ENCODE assay signal across 8 cellular contexts in genomic region chr10:28532509-28533314, GRCh38. TPM values are rescaled to one million over a fixed set of nuclear protein-coding genes. Genes with fewer than 3 reads are reported as not detected.
A peak's percentile ranks its signal among the peaks of the same experiment; 100 is the strongest.
DNase-seq lines count a peak whose midpoint lies in the region; ATAC-seq, FAIRE-seq and TF ChIP-seq lines count a peak whose summit lies in the region.

WAC (plus strand) TSS chr10:28533118; CDS start chr10:28533580, 462 bp downstream.

- ATAC-seq in HG02884 (IDR thresholded peaks at IDR 0.05; ENCODE audit: unreplicated experiment) (peak; percentile 75), left ventricle myocardium superior (peak; percentile 96), psoas muscle (peak; percentile 95 to 96 (median 96))

- H3K4me1 ChIP-seq in psoas muscle = peaks cover 19% of the 10 kb centered on the region

- WGBS in psoas muscle, 3 donors = 0% methylated on average over 58 to 93 of the region's 98 CpGs

- FAIRE-seq in urothelium cell line (lab: Jason Lieb, UNC) = peak; percentile 13

- H3K9me3 Mint-ChIP-seq in T-helper 1 cell treated with Interleukin-12 subunit alpha and Interleukin-12 subunit beta and Interleukin-4 antibody, amounts not matched to agents 30 μg/mL and 1 μg/mL, for 36 hours = no peaks in the 10 kb centered on the region

- peaks cover 2 to 34% of the 10 kb centered on the region in 2 donors for H3K36me3 ChIP-seq in psoas muscle (ENCODE audit: insufficient read depth in 1 of 2, low read depth in 1 of 2)

- peak; percentile 95 for DNase-seq in GM13977 (ENCODE audit: low spot score)
- peak; percentile 67 for DNase-seq in NCI-H1694 (lab: John Stamatoyannopoulos, UW)
- DNase-seq in amygdala (lab: John Stamatoyannopoulos, UW) = peak; percentile 66 to 99 (median 92)
- peak; percentile 97 for DNase-seq in left ventricle myocardium superior
- DNase-seq in psoas muscle = peak; percentile 96 to 98
- DNase-seq in urothelium cell line (ENCODE audit: low spot score) = peak; percentile 94

- no peaks in the 10 kb centered on the region for H3K9me3 ChIP-seq in psoas muscle

- H3K27ac Mint-ChIP-seq in T-helper 1 cell treated with Interleukin-12 subunit alpha and Interleukin-12 subunit beta and Interleukin-4 antibody, amounts not matched to agents 30 μg/mL and 1 μg/mL, for 36 hours = peak within 1 kb of the TSS; percentile 100

- intact Hi-C loops in left ventricle myocardium superior (cut with micrococcal nuclease) (no loop called here), psoas muscle (cut with DNase I) (loop anchor here (5.0 kb wide), 3 partner anchors 55 to 100 kb away; no protein-coding TSS in a partner anchor)

- peak within 1 kb of the TSS; percentile 89 for H3K4me3 ChIP-seq in psoas muscle

- peaks cover 52% of the 10 kb centered on the region for H3K36me3 Mint-ChIP-seq in T-helper 1 cell treated with Interleukin-12 subunit alpha and Interleukin-12 subunit beta and Interleukin-4 antibody, amounts not matched to agents 30 μg/mL and 1 μg/mL, for 36 hours (ENCODE audit: low read depth)

- peaks cover 49% of the 10 kb centered on the region for H3K4me1 Mint-ChIP-seq in T-helper 1 cell treated with Interleukin-12 subunit alpha and Interleukin-12 subunit beta and Interleukin-4 antibody, amounts not matched to agents 30 μg/mL and 1 μg/mL, for 36 hours (ENCODE audit: low read depth)

- peak within 1 kb of the TSS; percentile 99 for H3K27ac ChIP-seq in psoas muscle

- H3K27me3 Mint-ChIP-seq in T-helper 1 cell treated with Interleukin-12 subunit alpha and Interleukin-12 subunit beta and Interleukin-4 antibody, amounts not matched to agents 30 μg/mL and 1 μg/mL, for 36 hours (ENCODE audit: low read depth) = no peaks in the 10 kb centered on the region

- TF ChIP-seq CTCF in GM13977 (IDR thresholded peaks at IDR 0.05; ENCODE audit: extremely low read depth, insufficient read depth, missing control alignments) (peak; percentile 14), psoas muscle (IDR thresholded peaks at IDR 0.05) (no peak)

- H3K27me3 ChIP-seq in psoas muscle (ENCODE audit: insufficient read depth in 3 of 3, low read length in 2 of 3) = no peaks in the 10 kb centered on the region

- peak within 1 kb of the TSS; percentile 98 for H3K4me3 Mint-ChIP-seq in T-helper 1 cell treated with Interleukin-12 subunit alpha and Interleukin-12 subunit beta and Interleukin-4 antibody, amounts not matched to agents 30 μg/mL and 1 μg/mL, for 36 hours

- in situ Hi-C loops in GM13977 (cut with MboI; ENCODE audit: low pct_unique_long_range_greater_than_20kb, low sequenced_read_pairs, unreplicated experiment) = no loop called here

RNA-seq across cellular contexts. Expression of gene WAC, which starts in this region (rescaled TPM):
- total RNA-seq in left ventricle myocardium superior = 120 TPM
- 10 to 100 TPM; 61.9 to 75.1 (median 65.2) TPM for total RNA-seq in psoas muscle
- 10 to 100 TPM; 33.9 to 79.9 (median 37.4) TPM for polyA plus RNA-seq in psoas muscle

Comparison
In these comparisons a context has a peak if more than half of its experiments do, and no peak if none do; other contexts are left out.
1. Peak in every context shown above with its lines: DNase-seq, ATAC-seq, H3K4me3 ChIP-seq and H3K27ac ChIP-seq.